15 cellular contexts compared by ENCODE assay signal in genomic region chr12:107955966-107956643, GRCh38.
"Had no signal": no experiment of that assay in that cellular context is flagged by ENCODE, and none has a peak within 500 bp of the region (broad histone marks: within the 10 kb centered on the region; RNA-seq: fewer than 3 reads in every experiment).

No MANE protein-coding gene starts in this region.

- H3K36me3 ChIP-seq: tibial nerve, uterus had no signal

- DNase-seq: activated CD4-positive, alpha-beta memory T cell treated with anti-CD3 and anti-CD28 coated beads for 36 hours; activated CD4-positive, alpha-beta T cell treated with anti-CD3 and anti-CD28 coated beads for 36 hours; activated CD8-positive, alpha-beta memory T cell treated with anti-CD3 and anti-CD28 coated beads, Interleukin-2, amount 10 ng/mL, durations not matched to agents 7 days and 5 days; effector CD8-positive, alpha-beta T cell; left colon; natural killer cell; stimulated activated CD4-positive, alpha-beta T cell treated with anti-CD3 and anti-CD28 coated beads, Interleukin-12 subunit alpha, Interleukin-12 subunit beta, amount 100 ng/mL, for 4 hours; stimulated activated CD4-positive, alpha-beta T cell treated with anti-CD3 and anti-CD28 coated beads, Interleukin-1b, Interleukin-23, amount 100 ng/mL, for 48 hours; stimulated activated naive CD4-positive, alpha-beta T cell treated with Interleukin-2 at 50 U/mL for 16 hours; uterus had no signal

- H3K9me3 ChIP-seq: uterus had no signal

- FAIRE-seq: islet of Langerhans had no signal

- H3K4me3 ChIP-seq: lung, tibial nerve, uterus had no signal

- ATAC-seq: activated CD4-positive, alpha-beta T cell treated with anti-CD3 and anti-CD28 coated beads for 36 hours; activated CD8-positive, alpha-beta memory T cell treated with anti-CD3 and anti-CD28 coated beads, Interleukin-2, amount 10 ng/mL, durations not matched to agents 7 days and 5 days; left colon; natural killer cell; WTC11 had no signal

- H3K27ac ChIP-seq: parathyroid adenoma, tibial nerve, uterus had no signal

- H3K4me1 ChIP-seq: parathyroid adenoma, tibial nerve, uterus had no signal
